ENCODE assay signal across 29 cellular contexts in the genomic region with DNA sequence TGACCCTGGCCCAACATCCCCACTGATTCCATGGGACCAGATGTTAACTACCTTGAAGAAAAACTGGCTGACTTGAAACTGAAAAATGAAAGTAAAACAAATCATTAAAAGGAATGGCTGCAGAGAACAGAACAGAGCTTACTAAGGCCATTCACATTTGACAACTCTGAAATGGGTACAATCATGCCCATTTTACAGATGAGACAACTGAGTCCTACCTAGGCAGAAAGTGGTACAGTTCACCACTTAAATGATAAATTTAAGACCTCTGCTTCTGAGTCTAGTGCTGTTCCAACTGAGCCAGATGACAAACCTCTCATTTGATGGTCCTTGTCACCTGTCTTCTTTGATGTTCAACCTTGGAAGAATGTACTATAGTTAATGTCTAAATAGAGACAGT.
"Had no signal": no experiment of that assay in that cellular context is flagged by ENCODE, and none has a peak within 500 bp of the region (broad histone marks: within the 10 kb centered on the region; RNA-seq: fewer than 3 reads in every experiment).

No MANE protein-coding gene starts in this region.

- H3K27ac Mint-ChIP-seq: naive B cell; naive thymus-derived CD8-positive, alpha-beta T cell; natural killer cell treated with Interleukin-12 subunit alpha and Interleukin-12 subunit beta and Interleukin-15 and Interleukin-18, amount 100 ng/mL, for 72 hours; nephron progenitor cell; stimulated activated naive B cell treated with anti-CD40 and anti-IgM and Interleukin-4, amounts not matched to agents 10 μg/mL and 1 μg/mL and 100 μg/mL, for 72 hours; stimulated activated naive CD8-positive, alpha-beta T cell treated with anti-CD3 and anti-CD28 coated beads, Interleukin-15, Interleukin-2, amounts not matched to agents 100 ng/mL and 50 ng/mL, for 24 hours had no signal

- DNase-seq: naive B cell; naive thymus-derived CD8-positive, alpha-beta T cell; nephron progenitor cell; nucleus accumbens; pancreas; right cardiac atrium; spleen; stimulated activated CD4-positive, alpha-beta T cell treated with anti-CD3 and anti-CD28 coated beads, Interleukin-12 subunit alpha, Interleukin-12 subunit beta, amount 100 ng/mL, for 4 hours; stimulated activated CD4-positive, alpha-beta T cell treated with anti-CD3 and anti-CD28 coated beads, Interleukin-1b, Interleukin-23, amount 100 ng/mL, for 48 hours; stimulated activated CD4-positive, alpha-beta T cell treated with anti-CD3 and anti-CD28 coated beads, Interleukin-4, amount 100 ng/mL, for 1 hour; stimulated activated CD4-positive, alpha-beta T cell treated with anti-CD3 and anti-CD28 coated beads, Interleukin-4, amount 100 ng/mL, for 4 hours; stimulated activated CD8-positive, alpha-beta memory T cell treated with anti-CD3 and anti-CD28 coated beads, Interleukin-4, amount 100 ng/mL, for 48 hours; stimulated activated naive B cell treated with anti-CD40 and anti-IgM and Interleukin-4, amounts not matched to agents 10 μg/mL and 1 μg/mL and 100 μg/mL, for 72 hours; stimulated activated naive CD4-positive, alpha-beta T cell treated with Interleukin-2 at 50 U/mL for 16 hours; stomach; thyroid gland; trophoblast cell; upper lobe of left lung; uterus had no signal

- H3K36me3 ChIP-seq: neutrophil, pancreas, prostate gland, spleen, stomach, thoracic aorta, thyroid gland, tibial nerve, upper lobe of left lung, uterus had no signal

- H3K4me2 ChIP-seq: smooth muscle cell had no signal

- FAIRE-seq: pancreas had no signal

- H3K36me3 Mint-ChIP-seq: naive B cell; natural killer cell treated with Interleukin-12 subunit alpha and Interleukin-12 subunit beta and Interleukin-15 and Interleukin-18, amount 100 ng/mL, for 72 hours; stimulated activated naive B cell treated with anti-CD40 and anti-IgM and Interleukin-4, amounts not matched to agents 10 μg/mL and 1 μg/mL and 100 μg/mL, for 72 hours had no signal

- H3K4me1 Mint-ChIP-seq: naive B cell; neural crest cell; stimulated activated naive B cell treated with anti-CD40 and anti-IgM and Interleukin-4, amounts not matched to agents 10 μg/mL and 1 μg/mL and 100 μg/mL, for 72 hours had no signal

- H3K4me3 Mint-ChIP-seq: naive B cell; naive thymus-derived CD8-positive, alpha-beta T cell; natural killer cell treated with Interleukin-12 subunit alpha and Interleukin-12 subunit beta and Interleukin-15 and Interleukin-18, amount 100 ng/mL, for 72 hours; nephron progenitor cell; neural crest cell; stimulated activated naive B cell treated with anti-CD40 and anti-IgM and Interleukin-4, amounts not matched to agents 10 μg/mL and 1 μg/mL and 100 μg/mL, for 72 hours; stimulated activated naive CD8-positive, alpha-beta T cell treated with anti-CD3 and anti-CD28 coated beads, Interleukin-15, Interleukin-2, amounts not matched to agents 100 ng/mL and 50 ng/mL, for 24 hours had no signal

- H3K4me3 ChIP-seq: pancreas, prostate gland, skin epidermis, smooth muscle cell, spleen, stomach, thoracic aorta, thyroid gland, tibial nerve, upper lobe of left lung, uterus had no signal

- H3K9me3 Mint-ChIP-seq: natural killer cell treated with Interleukin-12 subunit alpha and Interleukin-12 subunit beta and Interleukin-15 and Interleukin-18, amount 100 ng/mL, for 72 hours; neural crest cell; stimulated activated naive B cell treated with anti-CD40 and anti-IgM and Interleukin-4, amounts not matched to agents 10 μg/mL and 1 μg/mL and 100 μg/mL, for 72 hours; stimulated activated naive CD8-positive, alpha-beta T cell treated with anti-CD3 and anti-CD28 coated beads, Interleukin-15, Interleukin-2, amounts not matched to agents 100 ng/mL and 50 ng/mL, for 24 hours had no signal

- H3K4me1 ChIP-seq: pancreas, prostate gland, spleen, stomach, thyroid gland, tibial nerve, upper lobe of left lung, uterus had no signal

- H3K27me3 ChIP-seq: neutrophil, stomach, thyroid gland, tibial nerve, upper lobe of left lung, uterus had no signal

- ATAC-seq: naive thymus-derived CD8-positive, alpha-beta T cell; natural killer cell treated with Interleukin-12 subunit alpha and Interleukin-12 subunit beta and Interleukin-15 and Interleukin-18, amount 100 ng/mL, for 72 hours; pancreas; right cardiac atrium; sciatic nerve; stimulated activated naive B cell treated with anti-CD40 and anti-IgM and Interleukin-4, amounts not matched to agents 10 μg/mL and 1 μg/mL and 100 μg/mL, for 72 hours had no signal

- H3K9me3 ChIP-seq: neutrophil, pancreas, prostate gland, stomach, thoracic aorta, thyroid gland, tibial nerve, upper lobe of left lung, uterus had no signal

- H3K27ac ChIP-seq: neutrophil, pancreas, prostate gland, skin epidermis, spleen, stomach, thoracic aorta, thyroid gland, tibial nerve, upper lobe of left lung, uterus had no signal
